In genomic region chr9:18771018-18771417, GRCh38 we compare ENCODE assay signal across 17 cellular contexts.
A peak's percentile ranks its signal among the peaks of the same experiment; 100 is the strongest.
DNase-seq lines count a peak whose midpoint lies in the region; ATAC-seq and TF ChIP-seq lines count a peak whose summit lies in the region.
"Had no signal": no experiment of that assay in that cellular context is flagged by ENCODE, and none has a peak within 500 bp of the region (broad histone marks: within the 10 kb centered on the region; RNA-seq: fewer than 3 reads in every experiment).

No MANE protein-coding gene starts in this region.

- H4K20me1 ChIP-seq in hepatocyte (ENCODE audit: insufficient read depth, poor library complexity, severe bottlenecking): no peaks in the 10 kb centered on the region

- no peak for ATAC-seq in HG02884 (IDR thresholded peaks at IDR 0.05; ENCODE audit: unreplicated experiment)
- ATAC-seq in GM21367 (IDR thresholded peaks at IDR 0.05; ENCODE audit: unreplicated experiment): no peak
- ATAC-seq in HG03280 (IDR thresholded peaks at IDR 0.05; ENCODE audit: unreplicated experiment): no peak
- ATAC-seq: GM23338, K562 had no signal

- no peak overlapping the region for H3K4me2 ChIP-seq in hepatocyte
- H3K4me2 ChIP-seq: GM23338 had no signal

- H2AFZ ChIP-seq in hepatocyte: no peak overlapping the region
- H2AFZ ChIP-seq: GM23338 had no signal

- DNase-seq in hepatocyte (ENCODE audit: low spot score) (no peak), neural crest cell (ENCODE audit: low read depth, low spot score) (no peak)
- no peak for DNase-seq in activated CD4-positive, alpha-beta T cell treated with anti-CD3 and anti-CD28 coated beads for 1 hour
- DNase-seq: ACHN; C1 segment of cervical spinal cord; CD4-positive, alpha-beta memory T cell; DMS79 treated with DMSO at 0.1 percent for 48 hours; EL; H7 had no signal

- H3K9ac ChIP-seq in subcutaneous abdominal adipose tissue (ENCODE audit: low read length in 5 of 5): peak overlapping the region in 1 of 5 donors; percentile 4

- WGBS in hepatocyte (ENCODE audit: low lambda C conversion rate, missing lambda C conversion rate): 33% methylated on average over 2 of the region's 2 CpGs

- H3K36me3 Mint-ChIP-seq in neural crest cell (ENCODE audit: low read depth): no peaks in the 10 kb centered on the region
- H3K36me3 Mint-ChIP-seq: CD4-positive, alpha-beta memory T cell had no signal

- H3K4me3 ChIP-seq in hepatocyte: no peak overlapping the region
- H3K4me3 ChIP-seq in subcutaneous abdominal adipose tissue (ENCODE audit: low read depth in 1 of 5, low read length in 5 of 5): peak overlapping the region in 1 of 5 donors; percentile 14
- H3K4me3 ChIP-seq: GM23338, K562 had no signal

- H3K27ac ChIP-seq in VCaP (peak overlapping the region; percentile 47), hepatocyte (peak overlapping the region; percentile 48), subcutaneous abdominal adipose tissue (ENCODE audit: low read depth, low read length) (peak overlapping the region; percentile 14)

- H3K36me3 ChIP-seq in hepatocyte (replicated peaks; ENCODE audit: insufficient read depth, low read depth): no peaks in the 10 kb centered on the region
- no peaks in the 10 kb centered on the region for H3K36me3 ChIP-seq in subcutaneous abdominal adipose tissue (ENCODE audit: control insufficient read depth in 5 of 5, insufficient read depth in 5 of 5, low read length in 5 of 5)

- TF ChIP-seq CTCF in VCaP (conservative IDR thresholded peaks at IDR 0.05) (no peak), hepatocyte (IDR thresholded peaks at IDR 0.05; ENCODE audit: poor library complexity) (no peak), neural crest cell (conservative IDR thresholded peaks at IDR 0.05) (no peak)

- H3K27ac Mint-ChIP-seq in neural crest cell (ENCODE audit: unreplicated experiment): peak overlapping the region; percentile 90
- H3K27ac Mint-ChIP-seq: B cell; CD4-positive, alpha-beta memory T cell had no signal

- H3K9me3 Mint-ChIP-seq in neural crest cell: peaks cover 3% of the 10 kb centered on the region
- H3K9me3 Mint-ChIP-seq: CD4-positive, alpha-beta memory T cell; GM23338 had no signal

- H3K4me1 ChIP-seq in hepatocyte (ENCODE audit: insufficient read depth): peaks cover 16% of the 10 kb centered on the region
- peaks cover 5 to 35% (median 25%) of the 10 kb centered on the region in 5 donors for H3K4me1 ChIP-seq in subcutaneous abdominal adipose tissue (ENCODE audit: control insufficient read depth in 5 of 5, insufficient read depth in 5 of 5, low read length in 5 of 5)

- no peaks in the 10 kb centered on the region for H3K9me2 ChIP-seq in hepatocyte (replicated peaks; ENCODE audit: insufficient read depth)

- no peaks in the 10 kb centered on the region for H3K27me3 ChIP-seq in hepatocyte
- no peaks in the 10 kb centered on the region for H3K27me3 ChIP-seq in subcutaneous abdominal adipose tissue (ENCODE audit: control insufficient read depth in 5 of 5, insufficient read depth in 4 of 5, low read length in 5 of 5)

- H3K4me1 Mint-ChIP-seq in neural crest cell: peaks cover 6% of the 10 kb centered on the region
- H3K4me1 Mint-ChIP-seq: CD4-positive, alpha-beta memory T cell had no signal

- H3K79me2 ChIP-seq in hepatocyte: no peaks in the 10 kb centered on the region

- no peaks in the 10 kb centered on the region for H3K27me3 Mint-ChIP-seq in neural crest cell (ENCODE audit: low read depth)
- H3K27me3 Mint-ChIP-seq: B cell had no signal

- H3K9me3 ChIP-seq in hepatocyte (ENCODE audit: low read depth): no peaks in the 10 kb centered on the region
- no peaks in the 10 kb centered on the region for H3K9me3 ChIP-seq in subcutaneous abdominal adipose tissue (ENCODE audit: control insufficient read depth in 5 of 5, low read length in 5 of 5)

- H3K4me3 Mint-ChIP-seq in neural crest cell: no peak overlapping the region
- H3K4me3 Mint-ChIP-seq: B cell; CD4-positive, alpha-beta memory T cell; GM23338 had no signal
